ENCODE assay signal across 7 cellular contexts in genomic region chr10:79522464-79522863, GRCh38. TPM values are rescaled to one million over a fixed set of nuclear protein-coding genes. Genes with fewer than 3 reads are reported as not detected.
"Had no signal": no experiment of that assay in that cellular context is flagged by ENCODE, and none has a peak within 500 bp of the region (broad histone marks: within the 10 kb centered on the region; RNA-seq: fewer than 3 reads in every experiment).

No MANE protein-coding gene starts in this region.

RNA-seq across cellular contexts. Expression of gene SFTPA2, which starts 37.7 kb away (rescaled TPM):
- total RNA-seq: HT1080, M059J, OCI-LY7, PC-9, SJSA1 had no signal
- polyA plus RNA-seq: IgD-negative memory B cell, K562 had no signal
